ENCODE assay signal across 9 cellular contexts in genomic region chr12:47803196-47803875, GRCh38. TPM values are rescaled to one million over a fixed set of nuclear protein-coding genes. Genes with fewer than 3 reads are reported as not detected.
A peak's percentile ranks its signal among the peaks of the same experiment; 100 is the strongest.
DNase-seq lines count a peak whose midpoint lies in the region; ATAC-seq and TF ChIP-seq lines count a peak whose summit lies in the region.
"Had no signal": no experiment of that assay in that cellular context is flagged by ENCODE, and none has a peak within 500 bp of the region (broad histone marks: within the 10 kb centered on the region; RNA-seq: fewer than 3 reads in every experiment).

No MANE protein-coding gene starts in this region.

- no peaks in the 10 kb centered on the region for H3K9me3 Mint-ChIP-seq in activated naive CD8-positive, alpha-beta T cell treated with anti-CD3 and anti-CD28 coated beads, Interleukin-2, amount 50 U/mL, for 24 hours

- H3K36me3 ChIP-seq in heart left ventricle (peaks cover 0 to 39% (median 14%) of the 10 kb centered on the region in 9 donors), mucosa of stomach (ENCODE audit: control insufficient read depth, insufficient read depth, low read length) (no peaks in the 10 kb centered on the region), upper lobe of right lung (no peaks in the 10 kb centered on the region), ovary (no peaks in the 10 kb centered on the region)

- H3K4me3 ChIP-seq in heart left ventricle (no peak overlapping the region), mucosa of stomach (ENCODE audit: low read length) (no peak overlapping the region), upper lobe of right lung (no peak overlapping the region), ovary (no peak overlapping the region)

- no peaks in the 10 kb centered on the region for H3K27me3 Mint-ChIP-seq in activated naive CD8-positive, alpha-beta T cell treated with anti-CD3 and anti-CD28 coated beads, Interleukin-2, amount 50 U/mL, for 24 hours

- peaks cover 36% of the 10 kb centered on the region for H3K36me3 Mint-ChIP-seq in activated naive CD8-positive, alpha-beta T cell treated with anti-CD3 and anti-CD28 coated beads, Interleukin-2, amount 50 U/mL, for 24 hours (ENCODE audit: low read depth)

- TF ChIP-seq EP300 in ovary (IDR thresholded peaks at IDR 0.05) = no peak

- ATAC-seq in heart left ventricle = no peak
- no peak for ATAC-seq in Right ventricle myocardium inferior
- no peak for ATAC-seq in activated naive CD8-positive, alpha-beta T cell treated with anti-CD3 and anti-CD28 coated beads, Interleukin-2, amount 50 U/mL, for 24 hours
- ATAC-seq in upper lobe of right lung = no peak

- H3K4me3 Mint-ChIP-seq in activated naive CD8-positive, alpha-beta T cell treated with anti-CD3 and anti-CD28 coated beads, Interleukin-2, amount 50 U/mL, for 24 hours = peak overlapping the region; percentile 16

- H3K4me1 Mint-ChIP-seq in activated naive CD8-positive, alpha-beta T cell treated with anti-CD3 and anti-CD28 coated beads, Interleukin-2, amount 50 U/mL, for 24 hours = peaks cover 89% of the 10 kb centered on the region

- H3K27me3 ChIP-seq in heart left ventricle = no peaks in the 10 kb centered on the region
- no peaks in the 10 kb centered on the region for H3K27me3 ChIP-seq in mucosa of stomach (ENCODE audit: control insufficient read depth, insufficient read depth, low read length)
- H3K27me3 ChIP-seq in upper lobe of right lung = no peaks in the 10 kb centered on the region
- H3K27me3 ChIP-seq in ovary = no peaks in the 10 kb centered on the region

- TF ChIP-seq CTCF in heart left ventricle (IDR thresholded peaks at IDR 0.05) (no peak), upper lobe of right lung (IDR thresholded peaks at IDR 0.05) (no peak), ovary (IDR thresholded peaks at IDR 0.05) (no peak)

- TF ChIP-seq POLR2A in heart left ventricle (IDR thresholded peaks at IDR 0.05) (no peak), ovary (IDR thresholded peaks at IDR 0.05) (no peak)

- WGBS in heart left ventricle, 4 donors = 59 to 64% (median 61%) methylated on average over 10 to 12 of the region's 12 CpGs
- WGBS in ovary, 3 donors = 78 to 85% (median 82%) methylated on average over 12 of the region's 12 CpGs

- peak in 1 of 5 donors; percentile 60 for DNase-seq in heart left ventricle
- no peak for DNase-seq in Right ventricle myocardium inferior (ENCODE audit: missing footprints)
- no peak for DNase-seq in activated naive CD8-positive, alpha-beta T cell treated with anti-CD3 and anti-CD28 coated beads, Interleukin-2, amount 50 U/mL, for 24 hours
- no peak for DNase-seq in upper lobe of right lung
- no peak for DNase-seq in NCI-H1436 (lab: John Stamatoyannopoulos, UW)
- DNase-seq in T1000 (lab: John Stamatoyannopoulos, UW) = no peak
- DNase-seq in ovary = no peak
- DNase-seq: activated CD4-positive, alpha-beta T cell treated with anti-CD3 and anti-CD28 coated beads, Interleukin-2, amount 50 U/mL, for 48 hours had no signal

- intact Hi-C loops in heart left ventricle (cut with DNase I) (loop anchor here in 1 of 10 donors (5.0 kb wide), 1 partner anchor 34 kb away; no protein-coding TSS in a partner anchor), Right ventricle myocardium inferior (cut with DNase I) (no loop called here), upper lobe of right lung (cut with DNase I) (no loop called here), ovary (cut with DNase I) (loop anchor here in 1 of 4 donors (5.0 kb wide), 1 partner anchor 34 kb away; no protein-coding TSS in a partner anchor)

- H3K27ac ChIP-seq in heart left ventricle (peak overlapping the region in 11 of 12 donors; percentile 36 to 99 (median 73)), upper lobe of right lung (peak overlapping the region; percentile 77), ovary (peak overlapping the region in 1 of 2 donors; percentile 24)

- H3K9ac ChIP-seq in mucosa of stomach (ENCODE audit: low read length) = peak overlapping the region; percentile 30

- peak overlapping the region; percentile 93 for H3K27ac Mint-ChIP-seq in activated naive CD8-positive, alpha-beta T cell treated with anti-CD3 and anti-CD28 coated beads, Interleukin-2, amount 50 U/mL, for 24 hours

- peaks cover 47 to 100% (median 100%) of the 10 kb centered on the region in 12 donors for H3K4me1 ChIP-seq in heart left ventricle
- peaks cover 55% of the 10 kb centered on the region for H3K4me1 ChIP-seq in mucosa of stomach (ENCODE audit: control insufficient read depth, insufficient read depth, low read length)
- peaks cover 95% of the 10 kb centered on the region for H3K4me1 ChIP-seq in upper lobe of right lung
- peaks cover 39% of the 10 kb centered on the region for H3K4me1 ChIP-seq in ovary (ENCODE audit: insufficient read depth)

- H3K9me3 ChIP-seq in heart left ventricle (no peaks in the 10 kb centered on the region), mucosa of stomach (ENCODE audit: control insufficient read depth, low read length) (no peaks in the 10 kb centered on the region), upper lobe of right lung (no peaks in the 10 kb centered on the region), ovary (no peaks in the 10 kb centered on the region)

RNA-seq across cellular contexts. Expression of gene HDAC7, which starts 16.4 kb away (rescaled TPM):
- 10 to 100 TPM; 27.4 to 63.0 (median 38.6) TPM for total RNA-seq in heart left ventricle
- 10 to 100 TPM; 42.2 to 43.9 TPM for polyA plus RNA-seq in heart left ventricle
- total RNA-seq in Right ventricle myocardium inferior = 38.8 TPM
- 135 TPM for total RNA-seq in upper lobe of right lung
- 100 to 1,000 TPM in 5 of 7 donors, 10 to 100 TPM in 2; 47.2 to 151 (median 103) TPM for total RNA-seq in ovary
- 10 to 100 TPM; 40.1 to 79.4 TPM for polyA plus RNA-seq in ovary

RNA-seq across cellular contexts. Expression of gene SLC48A1, which starts 30.3 kb away (rescaled TPM):
- total RNA-seq in heart left ventricle = 10 to 100 TPM; 17.6 to 68.2 (median 23.9) TPM
- polyA plus RNA-seq in heart left ventricle = 10 to 100 TPM; 13.0 to 16.5 TPM
- 23.2 TPM for total RNA-seq in Right ventricle myocardium inferior
- 40.9 TPM for total RNA-seq in upper lobe of right lung
- total RNA-seq in ovary = 100 to 1,000 TPM in 2 of 7 donors, 10 to 100 TPM in 5; 36.7 to 143 (median 98.3) TPM
- 10 to 100 TPM; 24.1 to 41.1 TPM for polyA plus RNA-seq in ovary

RNA-seq across cellular contexts. Expression of gene RAPGEF3, which starts 44.7 kb away (rescaled TPM):
- 10 to 100 TPM; 14.5 to 47.8 (median 23.9) TPM for total RNA-seq in heart left ventricle
- polyA plus RNA-seq in heart left ventricle = 10 to 100 TPM; 18.6 to 62.1 TPM
- total RNA-seq in Right ventricle myocardium inferior = 37.3 TPM
- total RNA-seq in upper lobe of right lung = 69.6 TPM
- total RNA-seq in ovary = 100 to 1,000 TPM in 3 of 7 donors, 10 to 100 TPM in 4; 50.4 to 132 (median 93.5) TPM
- 10 to 100 TPM; 16.9 to 68.4 TPM for polyA plus RNA-seq in ovary
